Comparison of ENCODE assay signal across 8 cellular contexts in the genomic region with DNA sequence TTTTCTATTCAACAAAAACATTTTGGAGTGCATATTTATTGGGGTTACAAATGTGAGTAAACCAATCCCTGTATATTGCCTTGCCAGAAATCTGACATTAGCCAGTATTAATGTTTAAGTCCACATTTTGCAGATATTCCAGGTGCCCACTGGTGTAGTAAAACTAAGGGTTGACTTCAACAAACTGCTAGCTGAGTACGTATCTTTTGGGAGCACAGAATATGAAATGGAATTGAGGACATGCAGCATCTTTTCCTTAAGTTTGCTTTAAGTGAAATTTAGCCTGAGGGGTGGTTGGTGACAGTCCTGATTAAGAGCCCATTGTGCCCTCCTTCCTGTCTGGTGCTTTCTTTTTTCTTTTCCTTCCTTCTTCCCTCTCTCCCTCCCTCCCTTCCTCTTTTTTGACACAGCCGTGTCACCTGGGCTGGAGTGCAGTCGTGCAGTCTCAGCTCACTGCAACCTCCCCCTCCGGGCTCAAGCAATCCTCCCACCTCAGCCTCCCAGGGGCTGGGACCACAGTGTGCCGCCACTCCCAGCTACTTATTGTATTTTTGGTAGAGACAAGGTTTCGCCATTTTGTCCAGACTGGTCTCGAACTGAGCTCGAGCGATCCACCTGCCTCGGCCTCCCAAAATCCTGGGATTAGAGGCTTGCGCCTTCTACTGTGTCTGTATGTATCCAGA. TPM values are rescaled to one million over a fixed set of nuclear protein-coding genes. Genes with fewer than 3 reads are reported as not detected.
DNase-seq lines count a peak whose midpoint lies in the region; ATAC-seq and TF ChIP-seq lines count a peak whose summit lies in the region.

No MANE protein-coding gene starts in this region.

- H3K27ac ChIP-seq in HUES6 (ENCODE audit: low read depth, low read length), result no peak overlapping the region
- H3K27ac ChIP-seq in mesodermal cell (ENCODE audit: low read depth, low read length, severe bottlenecking), result no peak overlapping the region
- H3K27ac ChIP-seq in upper lobe of left lung, result no peak overlapping the region

- peaks cover 30% of the 10 kb centered on the region for H3K4me1 Mint-ChIP-seq in activated naive CD8-positive, alpha-beta T cell treated with anti-CD3 and anti-CD28 coated beads for 36 hours

- TF ChIP-seq CTCF in GM13977 (IDR thresholded peaks at IDR 0.05; ENCODE audit: extremely low read depth, insufficient read depth, missing control alignments) (no peak), upper lobe of left lung (IDR thresholded peaks at IDR 0.05) (no peak)

- WGBS in mesodermal cell (ENCODE audit: insufficient coverage in 2 of 2), 2 experiments, result 65 to 76% methylated on average over 8 to 9 of the region's 11 CpGs
- whole genome bisulfite sequencing in upper lobe of left lung, 2 donors, result 75 to 83% methylated on average over 11 of the region's 11 CpGs

- H3K9me3 ChIP-seq in HUES6 (ENCODE audit: control insufficient read depth, insufficient read depth, low read depth, low read length), result no peaks in the 10 kb centered on the region
- no peaks in the 10 kb centered on the region for H3K9me3 ChIP-seq in mesodermal cell (ENCODE audit: control insufficient read depth, low read length)
- H3K9me3 ChIP-seq in upper lobe of left lung, result no peaks in the 10 kb centered on the region

- no peak for ATAC-seq in upper lobe of left lung (ENCODE audit: low FRiP score in 2 of 2)

- H3K27ac Mint-ChIP-seq in activated naive CD8-positive, alpha-beta T cell treated with anti-CD3 and anti-CD28 coated beads for 36 hours, result peak overlapping the region; percentile 99

- no peak overlapping the region for H3K9ac ChIP-seq in HUES6 (ENCODE audit: low read length)

- DNase-seq in COR-L47 (lab: John Stamatoyannopoulos, UW) (peak; percentile 17), NCI-H345 treated with DMSO at 0.1 percent for 48 hours (lab: John Stamatoyannopoulos, UW; ENCODE audit: unreplicated experiment) (no peak), cerebellum (ENCODE audit: low spot score) (no peak), GM13977 (ENCODE audit: low spot score) (no peak), upper lobe of left lung (no peak)
- no peak for DNase-seq in activated naive CD8-positive, alpha-beta T cell treated with anti-CD3 and anti-CD28 coated beads for 36 hours

- peak overlapping the region; percentile 96 for H3K4me3 Mint-ChIP-seq in activated naive CD8-positive, alpha-beta T cell treated with anti-CD3 and anti-CD28 coated beads for 36 hours

- no peaks in the 10 kb centered on the region for H3K9me3 Mint-ChIP-seq in activated naive CD8-positive, alpha-beta T cell treated with anti-CD3 and anti-CD28 coated beads for 36 hours

- H3K36me3 ChIP-seq in HUES6 (ENCODE audit: control insufficient read depth, insufficient read depth, low read length) (peaks cover 26% of the 10 kb centered on the region), mesodermal cell (ENCODE audit: control insufficient read depth, insufficient read depth, low read length) (peaks cover 7% of the 10 kb centered on the region), upper lobe of left lung (peaks cover 0 to 15% (median 0%) of the 10 kb centered on the region in 4 donors)

- no peaks in the 10 kb centered on the region for H3K27me3 ChIP-seq in HUES6 (ENCODE audit: control insufficient read depth, insufficient read depth, low read length)
- no peaks in the 10 kb centered on the region for H3K27me3 ChIP-seq in upper lobe of left lung

- in situ Hi-C loops in GM13977 (cut with MboI; ENCODE audit: low pct_unique_long_range_greater_than_20kb, low sequenced_read_pairs, unreplicated experiment), result no loop called here

- H3K27me3 Mint-ChIP-seq in activated naive CD8-positive, alpha-beta T cell treated with anti-CD3 and anti-CD28 coated beads for 36 hours, result peaks cover 18% of the 10 kb centered on the region

- TF ChIP-seq EP300 in upper lobe of left lung (IDR thresholded peaks at IDR 0.05), result no peak

- H3K4me1 ChIP-seq in HUES6 (ENCODE audit: control insufficient read depth, insufficient read depth, low read length) (peaks cover 9% of the 10 kb centered on the region), mesodermal cell (ENCODE audit: control insufficient read depth, insufficient read depth, low read length, poor library complexity, severe bottlenecking) (peaks cover 6% of the 10 kb centered on the region), upper lobe of left lung (peaks cover 12 to 22% (median 14%) of the 10 kb centered on the region in 4 donors)

- no peak for TF ChIP-seq POLR2A in upper lobe of left lung (IDR thresholded peaks at IDR 0.05)

- H3K4me3 ChIP-seq in HUES6 (ENCODE audit: low read depth, low read length), result peak overlapping the region; percentile 88
- peak overlapping the region; percentile 85 for H3K4me3 ChIP-seq in mesodermal cell (ENCODE audit: extremely low read depth, insufficient read depth, low read length, poor library complexity, severe bottlenecking)
- H3K4me3 ChIP-seq in upper lobe of left lung, result peak overlapping the region in 2 of 4 donors; percentile 68 to 92

- H3K36me3 Mint-ChIP-seq in activated naive CD8-positive, alpha-beta T cell treated with anti-CD3 and anti-CD28 coated beads for 36 hours, result peaks cover 27% of the 10 kb centered on the region

RNA-seq across cellular contexts. Expression of a gene that starts 1.6 kb away (rescaled TPM):
- 10 to 100 TPM; 37.4 to 38.7 TPM for total RNA-seq in activated naive CD8-positive, alpha-beta T cell treated with anti-CD3 and anti-CD28 coated beads for 36 hours
- 11.5 TPM for polyA plus RNA-seq in mesodermal cell (2013, experiment 1 of 2)
- polyA plus RNA-seq in mesodermal cell (2013, experiment 2 of 2), result 14.4 TPM
- total RNA-seq in cerebellum, result 40.4 TPM
- total RNA-seq in upper lobe of left lung, result 10 to 100 TPM in 4 of 6 donors, 1 to 10 TPM in 2; 3.8 to 17.5 (median 13.5) TPM

RNA-seq across cellular contexts. Expression of a gene that starts 47.3 kb away (rescaled TPM):
- 1 to 10 TPM; 2.0 to 2.9 TPM for total RNA-seq in activated naive CD8-positive, alpha-beta T cell treated with anti-CD3 and anti-CD28 coated beads for 36 hours
- 1.6 TPM for polyA plus RNA-seq in mesodermal cell (2013, experiment 1 of 2)
- polyA plus RNA-seq in mesodermal cell (2013, experiment 2 of 2), result 1.3 TPM
- total RNA-seq in cerebellum (5.9 TPM), upper lobe of left lung (1 to 10 TPM in 5 of 6 donors, under 1 TPM in 1; 1.00 to 3.5 (median 1.5) TPM)
